18 cellular contexts compared by ENCODE assay signal in the genomic region with DNA sequence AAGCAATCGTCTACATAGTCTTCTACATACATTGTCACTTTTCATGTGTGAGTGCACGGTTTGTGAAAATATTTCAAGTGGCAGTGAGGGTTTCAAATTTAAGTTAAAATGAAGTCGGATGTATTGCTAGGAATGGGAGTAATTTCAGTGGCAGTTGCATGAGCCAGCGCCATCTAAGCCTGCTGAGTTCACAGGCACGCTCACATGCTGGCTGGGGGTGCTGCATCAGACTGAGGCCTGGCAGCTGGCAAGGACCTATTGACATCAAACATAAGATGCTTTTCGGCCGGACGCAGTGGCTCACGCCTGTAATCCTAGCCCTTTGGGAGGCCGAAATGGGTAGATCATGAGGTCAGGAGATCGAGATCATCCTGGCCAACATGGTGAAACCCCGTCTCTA.
DNase-seq lines count a peak whose midpoint lies in the region; ATAC-seq lines count a peak whose summit lies in the region.
"Had no signal": no experiment of that assay in that cellular context is flagged by ENCODE, and none has a peak within 500 bp of the region (broad histone marks: within the 10 kb centered on the region; RNA-seq: fewer than 3 reads in every experiment).

No MANE protein-coding gene starts in this region.

- H3K27me3 Mint-ChIP-seq in activated naive CD8-positive, alpha-beta T cell: no peaks in the 10 kb centered on the region
- no peaks in the 10 kb centered on the region for H3K27me3 Mint-ChIP-seq in activated naive CD8-positive, alpha-beta T cell treated with anti-CD3 and anti-CD28 coated beads, Interleukin-2, amount 50 U/mL, for 24 hours
- H3K27me3 Mint-ChIP-seq in T-cell: no peaks in the 10 kb centered on the region
- H3K27me3 Mint-ChIP-seq: CD8-positive, alpha-beta memory T cell had no signal

- POLR2A ChIA-PET in T-cell (lab: Charles Lee): no interaction called here

- DNase-seq in activated naive CD8-positive, alpha-beta T cell treated with anti-CD3 and anti-CD28 coated beads, Interleukin-2, amount 50 U/mL, for 24 hours: no peak
- peak; percentile 43 to 63 for DNase-seq in hippocampal formation (lab: John Stamatoyannopoulos, UW)
- DNase-seq in occipital lobe (lab: John Stamatoyannopoulos, UW): peak; percentile 14
- no peak for DNase-seq in T-cell
- DNase-seq in islet precursor cell: no peak
- DNase-seq in AG08395 (ENCODE audit: low spot score): no peak
- DNase-seq: CD8-positive, alpha-beta memory T cell; DND-41; HCEC 1CT; NCI-H1417; NCI-H187 treated with DMSO at 0.1 percent for 48 hours; NCI-H446; OCI-M1 had no signal

- no peaks in the 10 kb centered on the region for H3K4me1 Mint-ChIP-seq in activated naive CD8-positive, alpha-beta T cell (ENCODE audit: low read depth)
- H3K4me1 Mint-ChIP-seq in activated naive CD8-positive, alpha-beta T cell treated with anti-CD3 and anti-CD28 coated beads, Interleukin-2, amount 50 U/mL, for 24 hours: no peaks in the 10 kb centered on the region
- H3K4me1 Mint-ChIP-seq in T-cell: no peaks in the 10 kb centered on the region

- H3K36me3 Mint-ChIP-seq in activated naive CD8-positive, alpha-beta T cell: peaks cover 5% of the 10 kb centered on the region
- peaks cover 7% of the 10 kb centered on the region for H3K36me3 Mint-ChIP-seq in activated naive CD8-positive, alpha-beta T cell treated with anti-CD3 and anti-CD28 coated beads, Interleukin-2, amount 50 U/mL, for 24 hours (ENCODE audit: low read depth)
- peaks cover 47% of the 10 kb centered on the region for H3K36me3 Mint-ChIP-seq in T-cell

- no peak overlapping the region for H3K4me3 Mint-ChIP-seq in activated naive CD8-positive, alpha-beta T cell
- no peak overlapping the region for H3K4me3 Mint-ChIP-seq in activated naive CD8-positive, alpha-beta T cell treated with anti-CD3 and anti-CD28 coated beads, Interleukin-2, amount 50 U/mL, for 24 hours
- H3K4me3 Mint-ChIP-seq in T-cell: no peak overlapping the region
- H3K4me3 Mint-ChIP-seq: CD8-positive, alpha-beta memory T cell had no signal

- peak overlapping the region; percentile 5 for H3K27ac Mint-ChIP-seq in activated naive CD8-positive, alpha-beta T cell
- H3K27ac Mint-ChIP-seq in activated naive CD8-positive, alpha-beta T cell treated with anti-CD3 and anti-CD28 coated beads, Interleukin-2, amount 50 U/mL, for 24 hours: no peak overlapping the region
- no peak overlapping the region for H3K27ac Mint-ChIP-seq in T-cell

- no peak for ATAC-seq in activated naive CD8-positive, alpha-beta T cell treated with anti-CD3 and anti-CD28 coated beads, Interleukin-2, amount 50 U/mL, for 24 hours
- ATAC-seq in T-cell (replicated peaks in 1 of 4): no peak
- ATAC-seq: K562 had no signal

- CTCF ChIA-PET in T-cell (lab: Charles Lee): no interaction called here

- H3K9me3 Mint-ChIP-seq in activated naive CD8-positive, alpha-beta T cell (ENCODE audit: low read depth): no peaks in the 10 kb centered on the region
- no peaks in the 10 kb centered on the region for H3K9me3 Mint-ChIP-seq in activated naive CD8-positive, alpha-beta T cell treated with anti-CD3 and anti-CD28 coated beads, Interleukin-2, amount 50 U/mL, for 24 hours
- H3K9me3 Mint-ChIP-seq in T-cell: no peaks in the 10 kb centered on the region
- H3K9me3 Mint-ChIP-seq: CD8-positive, alpha-beta memory T cell had no signal

- peak overlapping the region; percentile 84 for H3K27ac ChIP-seq in temporal lobe (ENCODE audit: low read depth, low read length)
- H3K27ac ChIP-seq: 22Rv1, BLaER1 had no signal

Comparison
In these comparisons a context has a peak if more than half of its experiments do, and no peak if none do; other contexts are left out.
1. DNase-seq: peak in hippocampal formation (2 of 2) and occipital lobe (single experiment); none in activated naive CD8-positive, alpha-beta T cell treated with anti-CD3 and anti-CD28 coated beads, Interleukin-2, amount 50 U/mL, for 24 hours (single experiment), T-cell (0 of 34), islet precursor cell (single experiment) and AG08395 (single experiment).